Comparison of ENCODE assay signal across 33 cellular contexts in genomic region chr9:104577263-104577662, GRCh38. TPM values are rescaled to one million over a fixed set of nuclear protein-coding genes. Genes with fewer than 3 reads are reported as not detected.
"Had no signal": no experiment of that assay in that cellular context is flagged by ENCODE, and none has a peak within 500 bp of the region (broad histone marks: within the 10 kb centered on the region; RNA-seq: fewer than 3 reads in every experiment).

No MANE protein-coding gene starts in this region.

- ATAC-seq: left colon; left lung; lower lobe of right lung; naive thymus-derived CD8-positive, alpha-beta T cell; pancreas; right cardiac atrium; stimulated activated effector memory CD8-positive, alpha-beta T cell treated with anti-CD3 and anti-CD28 coated beads, Interleukin-12 subunit alpha, Interleukin-12 subunit beta, amount 100 ng/mL, for 72 hours; upper lobe of right lung had no signal

- H3K9me3 ChIP-seq: lower lobe of right lung, pancreas, prostate gland, sigmoid colon, tibial artery, upper lobe of right lung had no signal

- H3K27ac Mint-ChIP-seq: immature natural killer cell; nephron; stimulated activated effector memory CD8-positive, alpha-beta T cell treated with anti-CD3 and anti-CD28 coated beads, Interleukin-12 subunit alpha, Interleukin-12 subunit beta, amount 100 ng/mL, for 72 hours; stimulated activated naive CD8-positive, alpha-beta T cell treated with anti-CD3 and anti-CD28 coated beads, Interleukin-15, Interleukin-2, amounts not matched to agents 100 ng/mL and 50 ng/mL, for 24 hours had no signal

- H3K27me3 ChIP-seq: left lung, pancreas, sigmoid colon, spleen, suprapubic skin, tibial artery, upper lobe of right lung had no signal

- H3K36me3 Mint-ChIP-seq: stimulated activated effector memory CD8-positive, alpha-beta T cell treated with anti-CD3 and anti-CD28 coated beads, Interleukin-12 subunit alpha, Interleukin-12 subunit beta, amount 100 ng/mL, for 72 hours had no signal

- H3K4me3 Mint-ChIP-seq: immature natural killer cell; naive thymus-derived CD8-positive, alpha-beta T cell; nephron; neural crest cell; stimulated activated effector memory CD8-positive, alpha-beta T cell treated with anti-CD3 and anti-CD28 coated beads, Interleukin-12 subunit alpha, Interleukin-12 subunit beta, amount 100 ng/mL, for 72 hours; stimulated activated naive CD8-positive, alpha-beta T cell treated with anti-CD3 and anti-CD28 coated beads, Interleukin-15, Interleukin-2, amounts not matched to agents 100 ng/mL and 50 ng/mL, for 24 hours had no signal

- H3K4me1 ChIP-seq: left lung, lower lobe of right lung, pancreas, prostate gland, sigmoid colon, spleen, suprapubic skin, tibial artery, upper lobe of right lung had no signal

- DNase-seq: hypothalamus; immature natural killer cell; kidney; left colon; left lung; lower lobe of right lung; mammary epithelial cell; mesenchymal stem cell; naive thymus-derived CD8-positive, alpha-beta T cell; nucleus accumbens; pancreas; posterior cingulate gyrus; retina; right cardiac atrium; sigmoid colon; small intestine; spleen; stimulated activated CD4-positive, alpha-beta T cell treated with anti-CD3 and anti-CD28 coated beads, Interleukin-4, amount 100 ng/mL, for 24 hours; stimulated activated naive CD4-positive, alpha-beta T cell; tibial artery; trophoblast cell; upper lobe of right lung had no signal

- H3K27ac ChIP-seq: left lung, lower lobe of right lung, pancreas, prostate gland, sigmoid colon, spleen, suprapubic skin, thoracic aorta, tibial artery, upper lobe of right lung had no signal

- H3K4me3 ChIP-seq: left lung, lower lobe of right lung, pancreas, prostate gland, sigmoid colon, spleen, suprapubic skin, thoracic aorta, tibial artery, upper lobe of right lung had no signal

- H3K4me1 Mint-ChIP-seq: immature natural killer cell; naive thymus-derived CD8-positive, alpha-beta T cell; nephron; neural crest cell; stimulated activated effector memory CD8-positive, alpha-beta T cell treated with anti-CD3 and anti-CD28 coated beads, Interleukin-12 subunit alpha, Interleukin-12 subunit beta, amount 100 ng/mL, for 72 hours had no signal

- H3K36me3 ChIP-seq: left lung, lower lobe of right lung, pancreas, prostate gland, sigmoid colon, spleen, suprapubic skin, thoracic aorta, tibial artery, upper lobe of right lung had no signal

- H3K27me3 Mint-ChIP-seq: stimulated activated naive CD8-positive, alpha-beta T cell treated with anti-CD3 and anti-CD28 coated beads, Interleukin-15, Interleukin-2, amounts not matched to agents 100 ng/mL and 50 ng/mL, for 24 hours had no signal

RNA-seq across cellular contexts. Expression of gene OR13C8, which starts 8.3 kb away (rescaled TPM):
- total RNA-seq: kidney; left colon; left lung; liver; lower lobe of right lung; mammary epithelial cell; mucosa of gallbladder; naive thymus-derived CD8-positive, alpha-beta T cell; neural crest cell; osteoblast; pancreas; prostate gland; right cardiac atrium; sigmoid colon; spleen; subcutaneous adipose tissue; suprapubic skin; thoracic aorta; upper lobe of right lung had no signal
- polyA plus RNA-seq: immature natural killer cell; liver; mammary epithelial cell; naive thymus-derived CD8-positive, alpha-beta T cell; pancreas; right cardiac atrium; sigmoid colon; small intestine; spleen had no signal

RNA-seq across cellular contexts. Expression of gene OR13C5, which starts 21.9 kb away (rescaled TPM):
- total RNA-seq: kidney; left colon; left lung; liver; lower lobe of right lung; mucosa of gallbladder; naive thymus-derived CD8-positive, alpha-beta T cell; neural crest cell; osteoblast; pancreas; prostate gland; right cardiac atrium; sigmoid colon; subcutaneous adipose tissue; suprapubic skin; thoracic aorta; upper lobe of right lung had no signal
- polyA plus RNA-seq: immature natural killer cell; liver; mammary epithelial cell; naive thymus-derived CD8-positive, alpha-beta T cell; pancreas; right cardiac atrium; sigmoid colon; small intestine; spleen had no signal

RNA-seq across cellular contexts. Expression of gene OR13C2, which starts 28.2 kb away (rescaled TPM):
- total RNA-seq: kidney; left colon; left lung; liver; lower lobe of right lung; mammary epithelial cell; mucosa of gallbladder; naive thymus-derived CD8-positive, alpha-beta T cell; neural crest cell; osteoblast; pancreas; prostate gland; right cardiac atrium; spleen; subcutaneous adipose tissue; suprapubic skin; thoracic aorta; upper lobe of right lung had no signal
- polyA plus RNA-seq: immature natural killer cell; liver; mammary epithelial cell; naive thymus-derived CD8-positive, alpha-beta T cell; right cardiac atrium; sigmoid colon; small intestine; spleen had no signal

RNA-seq across cellular contexts. Expression of gene OR13C3, which starts 40.6 kb away (rescaled TPM):
- total RNA-seq: kidney; left colon; left lung; lower lobe of right lung; mammary epithelial cell; mucosa of gallbladder; naive thymus-derived CD8-positive, alpha-beta T cell; neural crest cell; osteoblast; pancreas; prostate gland; right cardiac atrium; sigmoid colon; spleen; subcutaneous adipose tissue; suprapubic skin; thoracic aorta; upper lobe of right lung had no signal
- polyA plus RNA-seq: immature natural killer cell; liver; mammary epithelial cell; naive thymus-derived CD8-positive, alpha-beta T cell; pancreas; right cardiac atrium; sigmoid colon; small intestine; spleen had no signal

RNA-seq across cellular contexts. Expression of gene OR13C9, which starts 40.7 kb away (rescaled TPM):
- total RNA-seq: kidney; left colon; left lung; lower lobe of right lung; mammary epithelial cell; mucosa of gallbladder; naive thymus-derived CD8-positive, alpha-beta T cell; neural crest cell; osteoblast; pancreas; prostate gland; right cardiac atrium; spleen; subcutaneous adipose tissue; suprapubic skin; thoracic aorta; upper lobe of right lung had no signal
- polyA plus RNA-seq: immature natural killer cell; liver; mammary epithelial cell; naive thymus-derived CD8-positive, alpha-beta T cell; pancreas; right cardiac atrium; sigmoid colon; small intestine; spleen had no signal
